In genomic region chr2:32009479-32010256, GRCh38 we compare ENCODE assay signal across 8 cellular contexts. TPM values are rescaled to one million over a fixed set of nuclear protein-coding genes. Genes with fewer than 3 reads are reported as not detected.
DNase-seq lines count a peak whose midpoint lies in the region; ATAC-seq and TF ChIP-seq lines count a peak whose summit lies in the region.

No MANE protein-coding gene starts in this region.

- ATAC-seq in GM21381 (IDR thresholded peaks at IDR 0.05; ENCODE audit: unreplicated experiment) (peak; percentile 18), left lung (peak; percentile 2)

- WGBS in HUES64: under 1% methylated on average over 91 of the region's 92 CpGs

- TF ChIP-seq CTCF in choroid plexus epithelial cell (conservative IDR thresholded peaks at IDR 0.05; ENCODE audit: low read depth, low read length) (no peak), left lung (IDR thresholded peaks at IDR 0.05) (no peak)

- H3K36me3 ChIP-seq in HUES64 (ENCODE audit: insufficient read depth, low read length): peaks cover 6% of the 10 kb centered on the region
- H3K36me3 ChIP-seq in left lung: no peaks in the 10 kb centered on the region

- no peaks in the 10 kb centered on the region for H3K9me3 ChIP-seq in HUES64 (ENCODE audit: insufficient read depth, low read depth, low read length)
- H3K9me3 ChIP-seq in left lung: no peaks in the 10 kb centered on the region

- H3K9ac ChIP-seq in HUES64 (ENCODE audit: low read depth, low read length): peak overlapping the region; percentile 79

- intact Hi-C loops in left lung (cut with DNase I): no loop called here

- H3K4me3 ChIP-seq in HUES64 (ENCODE audit: low read length) (peak overlapping the region; percentile 88), choroid plexus epithelial cell (ENCODE audit: low read depth, low read length) (peak overlapping the region; percentile 87), left lung (peak overlapping the region; percentile 88)

- no peaks in the 10 kb centered on the region for H3K27me3 ChIP-seq in HUES64 (ENCODE audit: insufficient read depth, low read length)
- no peaks in the 10 kb centered on the region for H3K27me3 ChIP-seq in left lung

- DNase-seq in Daoy (ENCODE audit: low read depth) (peak; percentile 53), choroid plexus epithelial cell (ENCODE audit: low read depth) (peak; percentile 38), left lung (peak; percentile 51 to 92), DMS153 treated with DMSO at 0.1 percent for 48 hours (lab: John Stamatoyannopoulos, UW; ENCODE audit: unreplicated experiment) (no peak)
- DNase-seq in activated CD4-positive, alpha-beta T cell treated with anti-CD3 and anti-CD28 coated beads for 1 hour: peak; percentile 10
- peak; percentile 11 to 35 for DNase-seq in stimulated activated CD4-positive, alpha-beta T cell treated with anti-CD3 and anti-CD28 coated beads, Interleukin-4, amount 100 ng/mL, for 4 hours

- H3K4me1 ChIP-seq in HUES64 (ENCODE audit: insufficient read depth, low read length) (peaks cover 28% of the 10 kb centered on the region), left lung (peaks cover 3 to 47% of the 10 kb centered on the region in 2 donors)

- H3K27ac ChIP-seq in HUES64 (ENCODE audit: low read depth, low read length) (peak overlapping the region; percentile 99; the same call in 1 of the 2 replicates), left lung (peak overlapping the region; percentile 96 to 98)

RNA-seq across cellular contexts. Expression of gene MEMO1, which starts 1.1 kb away (rescaled TPM):
- total RNA-seq in Daoy (2014; rRNA removed; shearing (Covaris generic)): 15.0 and 37.0 TPM in 2 replicates
- polyA plus RNA-seq in HUES64 (2013, experiment 1 of 2): 46.0 TPM
- polyA plus RNA-seq in HUES64 (2013, experiment 2 of 2): 46.2 TPM
- total RNA-seq in left lung: 10 to 100 TPM; 38.2 to 47.3 TPM

RNA-seq across cellular contexts. Expression of gene DPY30, which starts 29.9 kb away (rescaled TPM):
- 119 and 141 TPM in 2 replicates for total RNA-seq in Daoy (2014; rRNA removed; shearing (Covaris generic))
- polyA plus RNA-seq in HUES64 (2013, experiment 1 of 2): 134 TPM
- polyA plus RNA-seq in HUES64 (2013, experiment 2 of 2): 152 TPM
- total RNA-seq in left lung: 10 to 100 TPM; 58.0 to 64.1 TPM

RNA-seq across cellular contexts. Expression of gene SPAST, which starts 53.7 kb away (rescaled TPM):
- total RNA-seq in Daoy (2014; rRNA removed; shearing (Covaris generic)): 25.2 and 32.5 TPM in 2 replicates
- 25.1 TPM for polyA plus RNA-seq in HUES64 (2013, experiment 1 of 2)
- polyA plus RNA-seq in HUES64 (2013, experiment 2 of 2): 24.5 TPM
- 10 to 100 TPM; 16.0 to 16.7 TPM for total RNA-seq in left lung
